Comparison of ENCODE assay signal across 1 cellular context in the genomic region with DNA sequence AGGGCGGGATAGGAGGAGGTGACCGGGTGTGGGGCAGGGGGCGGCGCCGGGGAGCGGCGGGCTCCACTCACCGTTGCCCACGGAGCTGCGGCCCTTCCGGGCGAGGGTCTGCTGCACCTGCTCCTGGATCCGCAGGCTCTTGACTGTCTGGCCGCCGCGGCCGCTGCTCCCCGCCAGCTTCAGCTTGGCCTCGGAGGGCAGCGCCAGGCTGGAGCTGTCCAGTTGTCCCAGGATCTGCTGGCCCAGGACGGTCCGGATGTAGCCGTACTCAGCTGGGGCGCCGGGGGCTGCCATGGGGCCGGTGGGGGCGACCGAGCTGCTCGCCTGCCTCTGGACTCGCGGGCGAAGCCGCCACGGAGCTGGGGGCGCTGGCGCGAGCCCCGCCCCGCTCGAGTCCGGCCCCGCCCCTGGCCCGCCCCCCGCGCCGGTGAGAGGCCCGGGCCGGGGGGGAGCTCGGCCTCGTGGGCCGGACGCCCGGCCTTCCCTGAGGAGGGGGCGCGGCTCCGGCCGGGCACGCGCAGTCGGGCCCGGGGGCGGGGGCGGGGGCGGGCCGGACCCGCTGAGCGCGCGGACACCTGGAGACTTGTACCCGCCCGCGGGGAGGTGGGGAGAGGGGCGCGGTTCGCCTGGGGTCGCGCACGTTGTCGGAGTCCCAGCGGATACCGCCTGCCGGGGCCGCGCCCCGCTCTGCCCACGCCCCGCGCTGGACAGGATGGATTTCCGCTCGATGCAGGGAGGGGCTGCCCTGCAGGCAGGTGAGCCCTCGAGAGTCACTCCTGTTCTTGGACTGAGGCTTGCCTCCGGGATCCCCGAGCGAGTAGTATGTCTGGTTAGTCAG.
A peak's percentile ranks its signal among the peaks of the same experiment; 100 is the strongest.
TF ChIP-seq lines count a peak whose summit lies in the region.

A gene (minus strand): TSS at position 340 of the 838 bp plus-strand sequence. CDS start 46 bp downstream, at position 294.

TF ChIP-seq in HEK293, 187 proteins besides CTCF, POLR2A, EP300 and RAD21 (continued from another document):
- peak; percentile 6; the same call in 1 of the 2 replicates for TF ChIP-seq IKZF3 (tag by site-specific recombination; IDR thresholded peaks at IDR 0.05)
TF ChIP-seq in HEK293: peak in this region for 41.
